24 cellular contexts compared by ENCODE assay signal in the genomic region with DNA sequence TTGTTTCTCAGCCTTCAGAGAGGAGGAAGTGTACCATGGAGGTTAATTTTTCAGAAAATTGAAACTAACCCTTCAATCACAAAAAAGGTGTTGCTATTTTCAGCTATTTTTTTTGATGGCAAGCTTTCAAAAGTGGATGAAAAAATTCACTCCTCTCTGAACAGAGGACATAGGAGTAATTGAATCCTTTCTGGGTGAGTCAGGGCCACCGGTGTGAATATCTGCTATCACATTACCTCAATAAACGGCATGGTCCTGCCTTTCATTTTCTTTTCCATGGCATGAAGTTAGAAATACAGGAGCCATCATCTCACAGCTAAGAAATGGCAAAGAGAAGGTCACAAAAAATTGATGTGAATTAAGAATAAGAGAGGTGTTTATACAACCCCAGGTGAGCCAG.
"Had no signal": no experiment of that assay in that cellular context is flagged by ENCODE, and none has a peak within 500 bp of the region (broad histone marks: within the 10 kb centered on the region; RNA-seq: fewer than 3 reads in every experiment).

No MANE protein-coding gene starts in this region.

- H3K9me3 ChIP-seq: breast epithelium, colonic mucosa, SK-N-SH had no signal

- H3K27me3 ChIP-seq: breast epithelium, colonic mucosa had no signal

- H3K9ac ChIP-seq: SK-N-SH had no signal

- H3K4me1 ChIP-seq: breast epithelium, colonic mucosa had no signal

- H3K36me3 ChIP-seq: breast epithelium, colonic mucosa had no signal

- H3K4me3 ChIP-seq: breast epithelium, colonic mucosa, PC-9 had no signal

- H3K27ac ChIP-seq: breast epithelium, colonic mucosa, PC-9 had no signal

- DNase-seq: activated CD4-positive, alpha-beta T cell treated with anti-CD3 and anti-CD28 coated beads for 48 hours; activated CD4-positive, alpha-beta T cell treated with anti-CD3 and anti-CD28 coated beads, Interleukin-2, amount 50 U/mL, for 48 hours; activated CD8-positive, alpha-beta memory T cell treated with anti-CD3 and anti-CD28 coated beads, Interleukin-2, amount 10 ng/mL, durations not matched to agents 7 days and 5 days; activated effector memory CD4-positive, alpha-beta T cell treated with Interleukin-2 at 50 U/mL for 16 hours; activated naive CD4-positive, alpha-beta T cell; activated T-cell treated with anti-CD3 and anti-CD28 coated beads, Interleukin-2, amount 50 U/mL, for 24 hours; aorta; caudate nucleus; colonic mucosa; Kasumi-1; NCI-H1092; NCI-H1417; NCI-H1694; NCI-H2029; NCI-H2107; NCI-H2171 treated with DMSO at 0.1 percent for 48 hours; NCI-H226; NCI-H526 treated with DMSO at 0.1 percent for 48 hours; NCI-H82; PC-9; SK-N-SH had no signal

- ATAC-seq: activated CD4-positive, CD25-positive, alpha-beta regulatory T cell treated with anti-CD3 and anti-CD28 coated beads, Interleukin-2, amount 50 U/mL, for 24 hours; activated CD8-positive, alpha-beta memory T cell treated with anti-CD3 and anti-CD28 coated beads, Interleukin-2, amount 10 ng/mL, durations not matched to agents 7 days and 5 days; Right ventricle myocardium inferior had no signal

- H3K4me2 ChIP-seq: PC-9, SK-N-SH had no signal

- H2AFZ ChIP-seq: PC-9 had no signal

- H3K9me2 ChIP-seq: SK-N-SH had no signal
